In the genomic region with DNA sequence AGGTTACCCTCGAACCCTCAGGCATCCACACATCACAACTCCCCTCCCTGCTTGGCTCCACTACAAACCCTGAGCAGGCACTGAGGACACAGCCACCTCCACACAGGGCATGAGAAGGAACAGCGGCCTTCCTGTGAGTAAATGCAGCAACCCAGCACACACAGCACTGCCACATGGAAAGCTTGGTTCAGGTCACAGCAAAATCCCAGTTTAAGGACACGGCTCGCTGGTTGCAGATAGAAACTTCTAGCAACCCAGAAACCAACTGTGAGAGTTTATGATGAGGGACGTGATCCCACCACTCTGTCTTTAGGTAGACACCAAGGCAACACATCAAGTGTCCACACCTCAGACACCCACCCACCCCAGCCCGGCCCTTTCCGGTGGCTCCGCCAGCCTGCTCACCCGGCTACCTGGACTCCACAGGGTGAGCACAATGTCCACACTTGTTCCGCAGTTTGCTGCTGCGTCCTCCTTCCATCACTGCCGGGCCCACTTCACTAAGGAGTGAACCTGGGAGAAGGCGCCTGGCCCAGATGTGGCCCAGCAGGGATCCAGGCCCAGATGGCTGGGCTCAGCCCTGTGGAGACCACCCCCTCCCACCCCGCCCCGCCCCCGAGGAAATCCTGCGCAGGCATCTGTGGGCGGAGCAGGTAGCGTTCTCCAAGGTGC, we compare ENCODE assay signal across 17 cellular contexts.
"Had no signal": no experiment of that assay in that cellular context is flagged by ENCODE, and none has a peak within 500 bp of the region (broad histone marks: within the 10 kb centered on the region; RNA-seq: fewer than 3 reads in every experiment).

No MANE protein-coding gene starts in this region.

- H3K9me3 ChIP-seq: adrenal gland, gastroesophageal sphincter, pancreas, stomach, thoracic aorta had no signal

- DNase-seq: activated CD4-positive, alpha-beta T cell treated with anti-CD3 and anti-CD28 coated beads for 48 hours; activated naive CD4-positive, alpha-beta T cell treated with Interleukin-2 at 50 U/mL for 16 hours; adrenal gland; central memory CD4-positive, alpha-beta T cell; cortex of kidney; effector memory CD4-positive, alpha-beta T cell; mesendoderm; pancreas; stimulated activated CD4-positive, alpha-beta T cell treated with anti-CD3 and anti-CD28 coated beads, Interleukin-4, amount 100 ng/mL, for 4 hours; stomach; T-cell; T1000; WERI-Rb-1 had no signal

- H3K27ac Mint-ChIP-seq: nephron, T-cell had no signal

- H3K4me3 Mint-ChIP-seq: nephron, T-cell had no signal

- H3K9me3 Mint-ChIP-seq: nephron, T-cell had no signal

- H3K27me3 ChIP-seq: adrenal gland, gastroesophageal sphincter, pancreas, stomach had no signal

- H3K27me3 Mint-ChIP-seq: T-cell had no signal

- H3K27ac ChIP-seq: adrenal gland, epithelial cell of prostate, gastroesophageal sphincter, pancreas, stomach, thoracic aorta, WERI-Rb-1 had no signal

- ATAC-seq: gastroesophageal sphincter, pancreas, T-cell had no signal

- H3K4me1 ChIP-seq: adrenal gland, pancreas had no signal

- H3K4me3 ChIP-seq: adrenal gland, gastroesophageal sphincter, pancreas, stomach, thoracic aorta had no signal
